Comparison of ENCODE assay signal across 8 cellular contexts in genomic region chr15:88623061-88623460, GRCh38. TPM values are rescaled to one million over a fixed set of nuclear protein-coding genes. Genes with fewer than 3 reads are reported as not detected.
DNase-seq lines count a peak whose midpoint lies in the region; ATAC-seq and TF ChIP-seq lines count a peak whose summit lies in the region.

No MANE protein-coding gene starts in this region.

- H3K9me3 ChIP-seq in HUES6 (ENCODE audit: control insufficient read depth, insufficient read depth, low read depth, low read length): no peaks in the 10 kb centered on the region

- peaks cover 39% of the 10 kb centered on the region for H3K4me1 ChIP-seq in HUES6 (ENCODE audit: control insufficient read depth, insufficient read depth, low read length)

- H3K27ac ChIP-seq in HUES6 (ENCODE audit: low read depth, low read length): no peak overlapping the region; the same call in 1 of the 2 replicates

- CTCF ChIA-PET in BJ (lab: Yijun Ruan, JAX): interaction anchor here (0.7 to 3.2 kb wide), 7 partner anchors 11 to 275 kb away, joined by 3 to 24 read pairs (median 5); no protein-coding TSS in a partner anchor
- CTCF ChIA-PET in activated CD8-positive, alpha-beta T cell treated with anti-CD3 and anti-CD28 coated beads for 36 hours (lab: Charles Lee): interaction anchor here (2.4 to 3.7 kb wide), 5 partner anchors 12 to 41 kb away, joined by 18 to 42 read pairs (median 30); partner anchors contain the start of gene ISG20

- peak overlapping the region; percentile 89 for H3K27ac Mint-ChIP-seq in activated CD8-positive, alpha-beta T cell treated with anti-CD3 and anti-CD28 coated beads for 36 hours

- no peak for TF ChIP-seq CTCF in BJ (IDR thresholded peaks at IDR 0.05; ENCODE audit: insufficient read depth, low read depth, low read length)
- no peak for TF ChIP-seq CTCF in activated CD8-positive, alpha-beta T cell treated with anti-CD3 and anti-CD28 coated beads for 36 hours (IDR thresholded peaks at IDR 0.05)

- H3K36me3 Mint-ChIP-seq in activated CD8-positive, alpha-beta T cell treated with anti-CD3 and anti-CD28 coated beads for 36 hours (ENCODE audit: low read depth): peaks cover 56% of the 10 kb centered on the region

- H3K9me3 Mint-ChIP-seq in activated CD8-positive, alpha-beta T cell treated with anti-CD3 and anti-CD28 coated beads for 36 hours: no peaks in the 10 kb centered on the region

- H3K4me1 Mint-ChIP-seq in activated CD8-positive, alpha-beta T cell treated with anti-CD3 and anti-CD28 coated beads for 36 hours (ENCODE audit: low read depth): peaks cover 53% of the 10 kb centered on the region

- POLR2A ChIA-PET in BJ (lab: Charles Lee): no interaction called here
- POLR2A ChIA-PET in activated CD8-positive, alpha-beta T cell treated with anti-CD3 and anti-CD28 coated beads for 36 hours (lab: Charles Lee): interaction anchor here (1.2 kb wide), 1 partner anchor 9 kb away, joined by 4 read pairs; no protein-coding TSS in a partner anchor

- peak overlapping the region; percentile 98 for H3K9ac ChIP-seq in HUES6 (ENCODE audit: low read length)

- H3K27me3 ChIP-seq in BJ (ENCODE audit: control insufficient read depth, insufficient read depth, low read length) (no peaks in the 10 kb centered on the region), HUES6 (ENCODE audit: control insufficient read depth, insufficient read depth, low read length) (no peaks in the 10 kb centered on the region)

- intact Hi-C loops in activated CD8-positive, alpha-beta T cell treated with anti-CD3 and anti-CD28 coated beads for 36 hours (cut with micrococcal nuclease): loop anchor here (5.0 kb wide), 3 partner anchors 39 to 156 kb away; partner anchors contain the start of genes DET1, MRPL46 and MRPS11

- H3K4me3 Mint-ChIP-seq in activated CD8-positive, alpha-beta T cell treated with anti-CD3 and anti-CD28 coated beads for 36 hours: peak overlapping the region; percentile 85

- ATAC-seq in activated CD8-positive, alpha-beta T cell treated with anti-CD3 and anti-CD28 coated beads for 36 hours: peak; percentile 48

- peak overlapping the region; percentile 78 for H3K4me3 ChIP-seq in BJ (ENCODE audit: low read depth, low read length)
- H3K4me3 ChIP-seq in HUES6 (ENCODE audit: low read depth, low read length): peak overlapping the region; percentile 88

- H3K36me3 ChIP-seq in BJ (ENCODE audit: control insufficient read depth, insufficient read depth, low read length): peaks cover 11% of the 10 kb centered on the region
- peaks cover 53% of the 10 kb centered on the region for H3K36me3 ChIP-seq in HUES6 (ENCODE audit: control insufficient read depth, insufficient read depth, low read length)

- DNase-seq in BJ (ENCODE audit: low read depth) (peak; percentile 45), hepatic stellate cell (ENCODE audit: low spot score) (peak; percentile 93), NAMALWA (ENCODE audit: low spot score) (no peak), NCI-H2081 treated with DMSO at 0.1 percent for 48 hours (lab: John Stamatoyannopoulos, UW) (no peak), NCI-H2029 treated with DMSO at 0.1 percent for 48 hours (lab: John Stamatoyannopoulos, UW) (no peak)
- DNase-seq in activated CD8-positive, alpha-beta T cell treated with anti-CD3 and anti-CD28 coated beads for 36 hours: peak; percentile 87
- peak; percentile 50 to 61 for DNase-seq in stimulated activated CD4-positive, alpha-beta T cell treated with anti-CD3 and anti-CD28 coated beads, Interleukin-2, amount 100 ng/mL, for 48 hours

- peaks cover 3% of the 10 kb centered on the region for H3K27me3 Mint-ChIP-seq in activated CD8-positive, alpha-beta T cell treated with anti-CD3 and anti-CD28 coated beads for 36 hours

RNA-seq across cellular contexts. Expression of gene AEN, which starts 1.9 kb away (rescaled TPM):
- polyA plus RNA-seq in BJ (2011; rRNA removed): 35.6 and 45.5 TPM in 2 replicates
- polyA minus RNA-seq in BJ (2011; rRNA and poly(A)+ RNA removed): 64.2 and 76.3 TPM in 2 replicates
- total RNA-seq in activated CD8-positive, alpha-beta T cell treated with anti-CD3 and anti-CD28 coated beads for 36 hours: 10 to 100 TPM; 55.2 to 58.4 TPM

RNA-seq across cellular contexts. Expression of gene ISG20, which starts 15.8 kb away (rescaled TPM):
- polyA plus RNA-seq in BJ (2011; rRNA removed): 1.8 and 4.2 TPM in 2 replicates
- polyA minus RNA-seq in BJ (2011; rRNA and poly(A)+ RNA removed): 0.72 and 1.2 TPM in 2 replicates
- 10 to 100 TPM; 75.1 to 82.8 TPM for total RNA-seq in activated CD8-positive, alpha-beta T cell treated with anti-CD3 and anti-CD28 coated beads for 36 hours

Comparison
In these comparisons a context has a peak if more than half of its experiments do, and no peak if none do; other contexts are left out.
1. DNase-seq: peak in BJ (single experiment), activated CD8-positive, alpha-beta T cell treated with anti-CD3 and anti-CD28 coated beads for 36 hours (single experiment), hepatic stellate cell (single experiment) and stimulated activated CD4-positive, alpha-beta T cell treated with anti-CD3 and anti-CD28 coated beads, Interleukin-2, amount 100 ng/mL, for 48 hours (2 of 2); none in NAMALWA (single experiment), NCI-H2081 treated with DMSO at 0.1 percent for 48 hours (single experiment) and NCI-H2029 treated with DMSO at 0.1 percent for 48 hours (single experiment).